In the genomic region with DNA sequence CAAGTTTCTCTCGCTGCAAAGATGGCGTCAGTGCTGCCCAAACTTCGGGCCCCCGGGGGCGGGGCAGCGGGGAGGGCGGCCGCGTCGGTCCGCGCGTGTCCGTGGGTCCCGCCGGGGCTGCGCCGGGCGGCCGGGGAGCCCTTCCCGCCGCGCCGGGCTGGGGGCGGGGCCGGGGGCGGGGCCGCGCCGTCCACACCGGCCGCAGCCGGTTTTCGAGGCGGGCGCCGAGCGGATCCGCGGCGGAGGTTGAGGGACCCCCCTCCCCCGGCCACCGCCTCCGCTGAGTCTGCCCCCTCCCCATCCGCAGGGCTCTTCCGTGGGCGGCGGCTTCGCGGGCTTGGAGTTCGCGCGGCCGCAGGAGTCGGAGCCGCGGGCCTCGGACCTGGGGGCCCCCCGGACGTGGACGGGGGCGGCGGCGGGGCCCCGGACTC, we compare ENCODE assay signal across 8 cellular contexts. TPM values are rescaled to one million over a fixed set of nuclear protein-coding genes. Genes with fewer than 3 reads are reported as not detected.
DNase-seq lines count a peak whose midpoint lies in the region; ATAC-seq and TF ChIP-seq lines count a peak whose summit lies in the region.

No MANE protein-coding gene starts in this region.

- DNase-seq in Caco-2 (peak; percentile 73 to 80), HEK293T (ENCODE audit: extremely low spot score) (peak; percentile 49), RPMI7951 (ENCODE audit: low read depth) (peak; percentile 45), MCF 10A (ENCODE audit: unreplicated experiment) (no peak)
- peak; percentile 28 for DNase-seq in stimulated activated CD4-positive, alpha-beta T cell treated with anti-CD3 and anti-CD28 coated beads, Interleukin-1b, Interleukin-23, amount 100 ng/mL, for 48 hours

- ATAC-seq in GM18867 (IDR thresholded peaks at IDR 0.05; ENCODE audit: unreplicated experiment) (no peak), GM21515 (IDR thresholded peaks at IDR 0.05; ENCODE audit: unreplicated experiment) (no peak)

- H3K36me3 Mint-ChIP-seq in Caco-2 (ENCODE audit: insufficient read depth, unreplicated experiment) (peaks cover 84% of the 10 kb centered on the region), MCF 10A (ENCODE audit: insufficient read depth, unreplicated experiment) (peaks cover 33% of the 10 kb centered on the region)

- CTCF ChIA-PET in Caco-2 (lab: Charles Lee) (interaction anchor here (0.7 to 1.8 kb wide), 10 partner anchors 14 to 362 kb away, joined by 3 to 27 read pairs (median 6); partner anchors contain the start of genes ARFRP1, PTK6, TPD52L2 and ZGPAT), HEK293T (lab: Yijun Ruan, JAX) (no interaction called here), MCF 10A (lab: Yijun Ruan, JAX) (interaction anchor here (0.6 to 1.8 kb wide), 5 partner anchors 11 to 200 kb away, joined by 4 to 9 read pairs (median 5); partner anchors contain the start of genes ARFRP1 and ZGPAT)

- H3K27me3 ChIP-seq in Caco-2 (replicated peaks; ENCODE audit: control insufficient read depth, insufficient read depth, low read length): no peaks in the 10 kb centered on the region

- H3K27me3 Mint-ChIP-seq in Caco-2 (ENCODE audit: insufficient read depth, unreplicated experiment) (no peaks in the 10 kb centered on the region), MCF 10A (ENCODE audit: insufficient read depth, unreplicated experiment) (no peaks in the 10 kb centered on the region)

- H3K4me3 Mint-ChIP-seq in Caco-2 (ENCODE audit: unreplicated experiment) (peak overlapping the region; percentile 88), MCF 10A (ENCODE audit: unreplicated experiment) (peak overlapping the region; percentile 74)

- POLR2A ChIA-PET in Caco-2 (lab: Charles Lee) (interaction anchor here (0.8 to 1.6 kb wide), 8 partner anchors 19 to 323 kb away, joined by 3 to 25 read pairs (median 4); partner anchors contain the start of genes ARFRP1, PPDPF, PRPF6 and TCEA2), HEK293T (lab: Yijun Ruan, JAX) (interaction anchor here (1.3 to 1.6 kb wide), 4 partner anchors 11 to 125 kb away, joined by 7 to 14 read pairs (median 8); partner anchors contain the start of genes ARFRP1, RTEL1, TPD52L2 and ZGPAT), MCF 10A (lab: Yijun Ruan, JAX) (interaction anchor here (0.9 to 3.6 kb wide), 16 partner anchors 10 to 240 kb away, joined by 4 to 79 read pairs (median 11); partner anchors contain the start of genes ARFRP1, DNAJC5, GMEB2 and PPDPF)

- peaks cover 28% of the 10 kb centered on the region for H3K4me1 ChIP-seq in Caco-2

- no TSS peak for BruUV-seq in Caco-2 (replicated peaks; lab: Mats Ljungman, UMichigan)
- BruUV-seq in MCF 10A (replicated peaks; lab: Mats Ljungman, UMichigan): no TSS peak

- no peaks in the 10 kb centered on the region for H3K9me3 Mint-ChIP-seq in Caco-2 (ENCODE audit: unreplicated experiment)
- H3K9me3 Mint-ChIP-seq in MCF 10A (ENCODE audit: unreplicated experiment): no peaks in the 10 kb centered on the region

- H3K4me3 ChIP-seq in Caco-2 (ENCODE audit: low read depth, low read length): peak overlapping the region; percentile 72
- peak overlapping the region; percentile 78 for H3K4me3 ChIP-seq in iPS-18c (ENCODE audit: insufficient read depth, low read depth, low read length)

- TF ChIP-seq CTCF in Caco-2 (IDR thresholded peaks at IDR 0.05; ENCODE audit: insufficient read depth in 1 of 2, low read depth in 1 of 2, low read length in 1 of 2, severe bottlenecking in 1 of 2, unreplicated experiment in 1 of 2): no peak
- TF ChIP-seq CTCF in MCF 10A (IDR thresholded peaks at IDR 0.05; ENCODE audit: unreplicated experiment): no peak

- H3K4me1 Mint-ChIP-seq in Caco-2 (ENCODE audit: low read depth, unreplicated experiment) (no peaks in the 10 kb centered on the region), MCF 10A (ENCODE audit: insufficient read depth, unreplicated experiment) (no peaks in the 10 kb centered on the region)

- peaks cover 14% of the 10 kb centered on the region for H3K36me3 ChIP-seq in Caco-2 (ENCODE audit: control insufficient read depth, insufficient read depth, low read length)

- intact Hi-C loops in Caco-2 (cut with micrococcal nuclease; ENCODE audit: unreplicated experiment): no loop called here
- intact Hi-C loops in MCF 10A (cut with micrococcal nuclease): no loop called here

- H3K27ac Mint-ChIP-seq in Caco-2 (ENCODE audit: unreplicated experiment): peak overlapping the region; percentile 87
- H3K27ac Mint-ChIP-seq in MCF 10A (ENCODE audit: low read depth, unreplicated experiment): no peak overlapping the region

- H3K9me3 ChIP-seq in Caco-2: no peaks in the 10 kb centered on the region
- no peaks in the 10 kb centered on the region for H3K9me3 ChIP-seq in iPS-18c (ENCODE audit: control insufficient read depth, insufficient read depth, low read length)

TF ChIP-seq in HEK293T, 16 proteins besides CTCF, POLR2A, EP300 and RAD21:
- TF ChIP-seq BHLHE40 (IDR thresholded peaks at IDR 0.05; ENCODE audit: borderline replicate concordance) (no peak), ARNT (IDR thresholded peaks at IDR 0.05) (no peak), CTBP1 (IDR thresholded peaks at IDR 0.05; ENCODE audit: borderline replicate concordance) (no peak), HDGF (IDR thresholded peaks at IDR 0.05; ENCODE audit: borderline replicate concordance) (no peak), SUZ12 (IDR thresholded peaks at IDR 0.05) (no peak), L3MBTL2 (conservative IDR thresholded peaks at IDR 0.05) (no peak), LEF1 (IDR thresholded peaks at IDR 0.05; ENCODE audit: borderline replicate concordance) (no peak)
- TF ChIP-seq, protein P1, sequence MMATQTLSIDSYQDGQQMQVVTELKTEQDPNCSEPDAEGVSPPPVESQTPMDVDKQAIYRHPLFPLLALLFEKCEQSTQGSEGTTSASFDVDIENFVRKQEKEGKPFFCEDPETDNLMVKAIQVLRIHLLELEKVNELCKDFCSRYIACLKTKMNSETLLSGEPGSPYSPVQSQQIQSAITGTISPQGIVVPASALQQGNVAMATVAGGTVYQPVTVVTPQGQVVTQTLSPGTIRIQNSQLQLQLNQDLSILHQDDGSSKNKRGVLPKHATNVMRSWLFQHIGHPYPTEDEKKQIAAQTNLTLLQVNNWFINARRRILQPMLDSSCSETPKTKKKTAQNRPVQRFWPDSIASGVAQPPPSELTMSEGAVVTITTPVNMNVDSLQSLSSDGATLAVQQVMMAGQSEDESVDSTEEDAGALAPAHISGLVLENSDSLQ (IDR thresholded peaks at IDR 0.05): no peak

RNA-seq across cellular contexts. Expression of gene SLC2A4RG, which starts 0.5 kb away (rescaled TPM):
- total RNA-seq in Caco-2 (2022): 211 and 234 TPM in 2 replicates
- total RNA-seq in RPMI7951 (2014; rRNA removed; shearing (Covaris generic)): 29.3 and 46.9 TPM in 2 replicates
- total RNA-seq in MCF 10A (2022): 85.0 and 105 TPM in 2 replicates

RNA-seq across cellular contexts. Expression of gene LIME1, which starts 3.6 kb away (rescaled TPM):
- total RNA-seq in Caco-2 (2022) (18.8 and 23.5 TPM in 2 replicates), MCF 10A (2022) (10.1 and 16.0 TPM in 2 replicates)
- total RNA-seq in RPMI7951 (2014; rRNA removed; shearing (Covaris generic)): 0.72 and 4.4 TPM in 2 replicates

RNA-seq across cellular contexts. Expression of gene ZGPAT, which starts 32.2 kb away (rescaled TPM):
- 69.3 and 74.7 TPM in 2 replicates for total RNA-seq in Caco-2 (2022)
- total RNA-seq in RPMI7951 (2014; rRNA removed; shearing (Covaris generic)): 8.3 and 28.5 TPM in 2 replicates
- total RNA-seq in MCF 10A (2022): 19.5 and 22.2 TPM in 2 replicates

RNA-seq across cellular contexts. Expression of gene ARFRP1, which starts 32.3 kb away (rescaled TPM):
- total RNA-seq in Caco-2 (2022): 119 and 126 TPM in 2 replicates
- total RNA-seq in RPMI7951 (2014; rRNA removed; shearing (Covaris generic)): 38.8 and 69.0 TPM in 2 replicates
- total RNA-seq in MCF 10A (2022): 60.1 and 65.4 TPM in 2 replicates

RNA-seq across cellular contexts. Expression of gene TNFRSF6B, which starts 43.6 kb away (rescaled TPM):
- total RNA-seq in Caco-2 (2022): not detected in 2 replicates
- total RNA-seq in RPMI7951 (2014; rRNA removed; shearing (Covaris generic)): 0.36 and 1.1 TPM in 2 replicates
- 12.3 and 24.4 TPM in 2 replicates for total RNA-seq in MCF 10A (2022)
